ENCODE assay signal across 1 cellular context in genomic region chr21:44333701-44334636, GRCh38.
TF ChIP-seq lines count a peak whose summit lies in the region.

No MANE protein-coding gene starts in this region.

TF ChIP-seq in IMR-90, 13 proteins besides CTCF, POLR2A, EP300 and RAD21:
- TF ChIP-seq, protein P1, sequence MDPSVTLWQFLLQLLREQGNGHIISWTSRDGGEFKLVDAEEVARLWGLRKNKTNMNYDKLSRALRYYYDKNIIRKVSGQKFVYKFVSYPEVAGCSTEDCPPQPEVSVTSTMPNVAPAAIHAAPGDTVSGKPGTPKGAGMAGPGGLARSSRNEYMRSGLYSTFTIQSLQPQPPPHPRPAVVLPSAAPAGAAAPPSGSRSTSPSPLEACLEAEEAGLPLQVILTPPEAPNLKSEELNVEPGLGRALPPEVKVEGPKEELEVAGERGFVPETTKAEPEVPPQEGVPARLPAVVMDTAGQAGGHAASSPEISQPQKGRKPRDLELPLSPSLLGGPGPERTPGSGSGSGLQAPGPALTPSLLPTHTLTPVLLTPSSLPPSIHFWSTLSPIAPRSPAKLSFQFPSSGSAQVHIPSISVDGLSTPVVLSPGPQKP (IDR thresholded peaks at IDR 0.05; ENCODE audit: borderline replicate concordance, low read depth, low read length) = no peak
- TF ChIP-seq SMC3 (IDR thresholded peaks at IDR 0.05; ENCODE audit: low read depth, low read length) = no peak
- no peak for TF ChIP-seq CHD1 (IDR thresholded peaks at IDR 0.05; ENCODE audit: low read depth, low read length)
- TF ChIP-seq NFE2L2 (IDR thresholded peaks at IDR 0.05; ENCODE audit: low read depth, low read length) = no peak
- no peak for TF ChIP-seq USF2 (IDR thresholded peaks at IDR 0.05; ENCODE audit: low read depth, low read length)
- no peak for TF ChIP-seq CEBPB (IDR thresholded peaks at IDR 0.05; ENCODE audit: low read depth, low read length)
- TF ChIP-seq MXI1 (IDR thresholded peaks at IDR 0.05; ENCODE audit: borderline replicate concordance, low read depth, low read length) = no peak
- no peak for TF ChIP-seq RFX5 (IDR thresholded peaks at IDR 0.05; ENCODE audit: low read depth, low read length)
- TF ChIP-seq MAFK (IDR thresholded peaks at IDR 0.05; ENCODE audit: low read depth, low read length) = no peak
